Comparison of ENCODE assay signal across 28 cellular contexts in genomic region chr4:187192266-187192665, GRCh38.
"Had no signal": no experiment of that assay in that cellular context is flagged by ENCODE, and none has a peak within 500 bp of the region (broad histone marks: within the 10 kb centered on the region; RNA-seq: fewer than 3 reads in every experiment).

No MANE protein-coding gene starts in this region.

- H3K27me3 ChIP-seq: stomach, suprapubic skin, testis, thyroid gland, tibial artery, tibial nerve, transverse colon, upper lobe of left lung, upper lobe of right lung, uterus, vagina had no signal

- H3K9me3 ChIP-seq: stomach, suprapubic skin, testis, thoracic aorta, thyroid gland, tibial artery, tibial nerve, transverse colon, upper lobe of left lung, upper lobe of right lung, uterus, vagina had no signal

- H3K27ac Mint-ChIP-seq: stimulated activated effector memory CD8-positive, alpha-beta T cell treated with anti-CD3 and anti-CD28 coated beads, Interleukin-12 subunit alpha, Interleukin-12 subunit beta, amount 100 ng/mL, for 72 hours; stimulated activated memory B cell treated with anti-CD40 and anti-IgM and Interleukin-4, amounts not matched to agents 10 μg/mL and 1 μg/mL and 100 μg/mL, for 72 hours; stimulated activated naive B cell treated with anti-CD40 and anti-IgM and Interleukin-4, amounts not matched to agents 10 μg/mL and 1 μg/mL and 100 μg/mL, for 72 hours; stimulated activated naive CD8-positive, alpha-beta T cell treated with anti-CD3 and anti-CD28 coated beads, Interleukin-15, Interleukin-2, amounts not matched to agents 100 ng/mL and 50 ng/mL, for 24 hours; type B pancreatic cell had no signal

- H3K27ac ChIP-seq: stomach, suprapubic skin, testis, thoracic aorta, thyroid gland, tibial artery, tibial nerve, transverse colon, upper lobe of left lung, upper lobe of right lung, uterus, vagina had no signal

- H3K36me3 ChIP-seq: stomach, suprapubic skin, thoracic aorta, thyroid gland, tibial artery, tibial nerve, transverse colon, upper lobe of left lung, upper lobe of right lung, uterus, vagina had no signal

- H3K9me3 Mint-ChIP-seq: type B pancreatic cell had no signal

- H3K27me3 Mint-ChIP-seq: stimulated activated memory B cell treated with anti-CD40 and anti-IgM and Interleukin-4, amounts not matched to agents 10 μg/mL and 1 μg/mL and 100 μg/mL, for 72 hours; stimulated activated naive B cell treated with anti-CD40 and anti-IgM and Interleukin-4, amounts not matched to agents 10 μg/mL and 1 μg/mL and 100 μg/mL, for 72 hours; stimulated activated naive CD8-positive, alpha-beta T cell treated with anti-CD3 and anti-CD28 coated beads, Interleukin-15, Interleukin-2, amounts not matched to agents 100 ng/mL and 50 ng/mL, for 24 hours had no signal

- H3K4me3 Mint-ChIP-seq: stimulated activated effector memory CD8-positive, alpha-beta T cell treated with anti-CD3 and anti-CD28 coated beads, Interleukin-12 subunit alpha, Interleukin-12 subunit beta, amount 100 ng/mL, for 72 hours; stimulated activated memory B cell treated with anti-CD40 and anti-IgM and Interleukin-4, amounts not matched to agents 10 μg/mL and 1 μg/mL and 100 μg/mL, for 72 hours; stimulated activated naive B cell treated with anti-CD40 and anti-IgM and Interleukin-4, amounts not matched to agents 10 μg/mL and 1 μg/mL and 100 μg/mL, for 72 hours; stimulated activated naive CD8-positive, alpha-beta T cell treated with anti-CD3 and anti-CD28 coated beads, Interleukin-15, Interleukin-2, amounts not matched to agents 100 ng/mL and 50 ng/mL, for 24 hours; type B pancreatic cell had no signal

- H3K36me3 Mint-ChIP-seq: stimulated activated effector memory CD8-positive, alpha-beta T cell treated with anti-CD3 and anti-CD28 coated beads, Interleukin-12 subunit alpha, Interleukin-12 subunit beta, amount 100 ng/mL, for 72 hours; stimulated activated memory B cell treated with anti-CD40 and anti-IgM and Interleukin-4, amounts not matched to agents 10 μg/mL and 1 μg/mL and 100 μg/mL, for 72 hours; stimulated activated naive B cell treated with anti-CD40 and anti-IgM and Interleukin-4, amounts not matched to agents 10 μg/mL and 1 μg/mL and 100 μg/mL, for 72 hours; type B pancreatic cell had no signal

- ATAC-seq: stimulated activated effector memory CD8-positive, alpha-beta T cell treated with anti-CD3 and anti-CD28 coated beads, Interleukin-12 subunit alpha, Interleukin-12 subunit beta, amount 100 ng/mL, for 72 hours; stimulated activated memory B cell treated with anti-CD40 and anti-IgM and Interleukin-4, amounts not matched to agents 10 μg/mL and 1 μg/mL and 100 μg/mL, for 72 hours; stimulated activated naive B cell treated with anti-CD40 and anti-IgM and Interleukin-4, amounts not matched to agents 10 μg/mL and 1 μg/mL and 100 μg/mL, for 72 hours; stimulated activated naive CD8-positive, alpha-beta T cell treated with anti-CD3 and anti-CD28 coated beads, Interleukin-15, Interleukin-2, amounts not matched to agents 100 U/mL and 50 U/mL, for 24 hours; upper lobe of right lung had no signal

- H3K4me3 ChIP-seq: stomach, suprapubic skin, testis, thoracic aorta, thyroid gland, tibial artery, tibial nerve, transverse colon, upper lobe of left lung, upper lobe of right lung, uterus, vagina had no signal

- DNase-seq: stimulated activated CD4-positive, alpha-beta T cell treated with anti-CD3 and anti-CD28 coated beads, Interleukin-2, amount 100 ng/mL, for 24 hours; stimulated activated CD4-positive, alpha-beta T cell treated with anti-CD3 and anti-CD28 coated beads, Interleukin-2, amount 100 ng/mL, for 48 hours; stimulated activated CD4-positive, alpha-beta T cell treated with anti-CD3 and anti-CD28 coated beads, Interleukin-4, amount 100 ng/mL, for 1 hour; stimulated activated CD4-positive, alpha-beta T cell treated with anti-CD3 and anti-CD28 coated beads, Interleukin-4, amount 100 ng/mL, for 24 hours; stimulated activated CD4-positive, alpha-beta T cell treated with anti-CD3 and anti-CD28 coated beads, Interleukin-4, amount 100 ng/mL, for 4 hours; stimulated activated CD8-positive, alpha-beta memory T cell treated with anti-CD3 and anti-CD28 coated beads, Interleukin-4, amount 100 ng/mL, for 48 hours; stimulated activated naive B cell treated with anti-CD40 and anti-IgM and Interleukin-4, amounts not matched to agents 10 μg/mL and 1 μg/mL and 100 μg/mL, for 72 hours; stimulated activated naive CD4-positive, alpha-beta T cell; stimulated activated naive CD4-positive, alpha-beta T cell treated with Interleukin-2 at 50 U/mL for 16 hours; stimulated activated naive CD8-positive, alpha-beta T cell treated with anti-CD3 and anti-CD28 coated beads, Interleukin-15, Interleukin-2, amounts not matched to agents 100 U/mL and 50 U/mL, for 24 hours; stomach; substantia nigra; testis; thyroid gland; tibial artery; transverse colon; upper lobe of right lung; uterus had no signal

- H3K4me1 ChIP-seq: stomach, suprapubic skin, testis, thyroid gland, tibial artery, transverse colon, upper lobe of left lung, upper lobe of right lung, uterus, vagina had no signal

- FAIRE-seq: urothelium cell line had no signal

- H3K4me1 Mint-ChIP-seq: stimulated activated effector memory CD8-positive, alpha-beta T cell treated with anti-CD3 and anti-CD28 coated beads, Interleukin-12 subunit alpha, Interleukin-12 subunit beta, amount 100 ng/mL, for 72 hours; stimulated activated memory B cell treated with anti-CD40 and anti-IgM and Interleukin-4, amounts not matched to agents 10 μg/mL and 1 μg/mL and 100 μg/mL, for 72 hours; stimulated activated naive B cell treated with anti-CD40 and anti-IgM and Interleukin-4, amounts not matched to agents 10 μg/mL and 1 μg/mL and 100 μg/mL, for 72 hours had no signal
